8 cellular contexts compared by ENCODE assay signal in genomic region chr12:30730011-30730410, GRCh38.
"Had no signal": no experiment of that assay in that cellular context is flagged by ENCODE, and none has a peak within 500 bp of the region (broad histone marks: within the 10 kb centered on the region; RNA-seq: fewer than 3 reads in every experiment).

No MANE protein-coding gene starts in this region.

- H3K4me3 ChIP-seq: GM12878 had no signal

- ATAC-seq: GM12878 had no signal

- FAIRE-seq: G401.6, GM12878, GM12891, GM12892, GM18507, GM19239 had no signal

- DNase-seq: GDM1, GF-D8 had no signal
